ENCODE assay signal across 29 cellular contexts in genomic region chr13:46079770-46080169, GRCh38. TPM values are rescaled to one million over a fixed set of nuclear protein-coding genes. Genes with fewer than 3 reads are reported as not detected.
"Had no signal": no experiment of that assay in that cellular context is flagged by ENCODE, and none has a peak within 500 bp of the region (broad histone marks: within the 10 kb centered on the region; RNA-seq: fewer than 3 reads in every experiment).

No MANE protein-coding gene starts in this region.

- H3K4me1 Mint-ChIP-seq: brain; stimulated activated naive B cell treated with anti-CD40 and anti-IgM and Interleukin-4, amounts not matched to agents 10 μg/mL and 1 μg/mL and 100 μg/mL, for 72 hours had no signal

- H3K4me1 ChIP-seq: colonic mucosa, foreskin keratinocyte, parathyroid adenoma, spleen, transverse colon, uterus had no signal

- H3K27me3 ChIP-seq: colonic mucosa, neutrophil, spleen, transverse colon, uterus had no signal

- H3K9ac ChIP-seq: parathyroid adenoma had no signal

- H3K27ac ChIP-seq: colonic mucosa, foreskin keratinocyte, neutrophil, parathyroid adenoma, spleen, transverse colon, uterus had no signal

- H3K79me2 ChIP-seq: parathyroid adenoma had no signal

- H3K27me3 Mint-ChIP-seq: activated CD4-positive, alpha-beta T cell treated with anti-CD3 and anti-CD28 coated beads for 36 hours had no signal

- H3K36me3 ChIP-seq: colonic mucosa, neutrophil, spleen, transverse colon, uterus had no signal

- H3K4me3 ChIP-seq: colonic mucosa, lung, spleen, transverse colon, uterus had no signal

- H3K9me3 Mint-ChIP-seq: activated CD4-positive, alpha-beta memory T cell treated with anti-CD3 and anti-CD28 coated beads for 36 hours; activated naive CD4-positive, alpha-beta T cell treated with anti-CD3 and anti-CD28 coated beads, Interleukin-2, amount 10 ng/mL, durations not matched to agents 7 days and 5 days; activated naive CD8-positive, alpha-beta T cell treated with anti-CD3 and anti-CD28 coated beads, Interleukin-2, amount 50 U/mL, for 24 hours; activated T-cell treated with anti-CD3 and anti-CD28 coated beads, Interleukin-2, amount 50 U/mL, for 4 hours; natural killer cell treated with Interleukin-12 subunit alpha and Interleukin-12 subunit beta and Interleukin-15 and Interleukin-18, amount 100 ng/mL, for 72 hours; T-helper 2 cell treated with Interferon-gamma antibody and Interleukin-4, amounts not matched to agents 5 μg/mL and 100 μg/mL, for 36 hours had no signal

- ATAC-seq: activated CD4-positive, alpha-beta T cell treated with anti-CD3 and anti-CD28 coated beads for 36 hours; activated naive CD8-positive, alpha-beta T cell treated with anti-CD3 and anti-CD28 coated beads, Interleukin-2, amount 50 U/mL, for 24 hours; foreskin keratinocyte; stimulated activated naive B cell treated with anti-CD40 and anti-IgM and Interleukin-4, amounts not matched to agents 10 μg/mL and 1 μg/mL and 100 μg/mL, for 72 hours had no signal

- H2AFZ ChIP-seq: parathyroid adenoma had no signal

- FAIRE-seq: TTC549 had no signal

- DNase-seq: activated CD4-positive, alpha-beta memory T cell treated with anti-CD3 and anti-CD28 coated beads for 36 hours; activated CD4-positive, alpha-beta T cell treated with anti-CD3 and anti-CD28 coated beads for 36 hours; activated CD8-positive, alpha-beta memory T cell treated with anti-CD3 and anti-CD28 coated beads, Interleukin-2, amount 50 U/mL, for 4 hours; activated effector memory CD4-positive, alpha-beta T cell treated with Interleukin-2 at 50 U/mL for 16 hours; activated naive CD4-positive, alpha-beta T cell treated with anti-CD3 and anti-CD28 coated beads, Interleukin-2, amount 10 ng/mL, durations not matched to agents 7 days and 5 days; activated naive CD8-positive, alpha-beta T cell treated with anti-CD3 and anti-CD28 coated beads, Interleukin-2, amount 50 U/mL, for 24 hours; activated T-cell treated with anti-CD3 and anti-CD28 coated beads, Interleukin-2, amount 50 U/mL, for 4 hours; anterior cingulate cortex; central memory CD4-positive, alpha-beta T cell; colonic mucosa; foreskin keratinocyte; glutamatergic neuron; hippocampal formation; islet precursor cell; spleen; stimulated activated CD4-positive, alpha-beta T cell treated with anti-CD3 and anti-CD28 coated beads, Interleukin-4, amount 100 ng/mL, for 4 hours; stimulated activated naive B cell treated with anti-CD40 and anti-IgM and Interleukin-4, amounts not matched to agents 10 μg/mL and 1 μg/mL and 100 μg/mL, for 72 hours; substantia nigra; transverse colon; uterus had no signal

- H3K27ac Mint-ChIP-seq: activated CD4-positive, alpha-beta memory T cell treated with anti-CD3 and anti-CD28 coated beads for 36 hours; activated CD4-positive, alpha-beta T cell treated with anti-CD3 and anti-CD28 coated beads for 36 hours; activated naive CD4-positive, alpha-beta T cell treated with anti-CD3 and anti-CD28 coated beads, Interleukin-2, amount 10 ng/mL, durations not matched to agents 7 days and 5 days; activated naive CD8-positive, alpha-beta T cell treated with anti-CD3 and anti-CD28 coated beads, Interleukin-2, amount 50 U/mL, for 24 hours; brain; stimulated activated naive B cell treated with anti-CD40 and anti-IgM and Interleukin-4, amounts not matched to agents 10 μg/mL and 1 μg/mL and 100 μg/mL, for 72 hours; T-helper 2 cell treated with Interferon-gamma antibody and Interleukin-4, amounts not matched to agents 5 μg/mL and 100 μg/mL, for 36 hours had no signal

- H3K4me3 Mint-ChIP-seq: activated CD4-positive, alpha-beta memory T cell treated with anti-CD3 and anti-CD28 coated beads for 36 hours; activated CD4-positive, alpha-beta T cell treated with anti-CD3 and anti-CD28 coated beads for 36 hours; activated naive CD4-positive, alpha-beta T cell treated with anti-CD3 and anti-CD28 coated beads, Interleukin-2, amount 10 ng/mL, durations not matched to agents 7 days and 5 days; activated naive CD8-positive, alpha-beta T cell treated with anti-CD3 and anti-CD28 coated beads, Interleukin-2, amount 50 U/mL, for 24 hours; activated T-cell treated with anti-CD3 and anti-CD28 coated beads, Interleukin-2, amount 50 U/mL, for 4 hours; brain; natural killer cell treated with Interleukin-12 subunit alpha and Interleukin-12 subunit beta and Interleukin-15 and Interleukin-18, amount 100 ng/mL, for 72 hours; stimulated activated naive B cell treated with anti-CD40 and anti-IgM and Interleukin-4, amounts not matched to agents 10 μg/mL and 1 μg/mL and 100 μg/mL, for 72 hours; T-helper 2 cell treated with Interferon-gamma antibody and Interleukin-4, amounts not matched to agents 5 μg/mL and 100 μg/mL, for 36 hours had no signal

- H3K9me3 ChIP-seq: colonic mucosa, neutrophil, spleen, transverse colon, uterus had no signal

RNA-seq across cellular contexts. Expression of gene CPB2, which starts 25.1 kb away (rescaled TPM):
- total RNA-seq: activated CD4-positive, alpha-beta memory T cell treated with anti-CD3 and anti-CD28 coated beads for 36 hours; activated CD4-positive, alpha-beta T cell treated with anti-CD3 and anti-CD28 coated beads for 36 hours; epithelial cell of proximal tubule; fibroblast of lung; foreskin keratinocyte; natural killer cell treated with Interleukin-12 subunit alpha and Interleukin-12 subunit beta and Interleukin-15 and Interleukin-18, amount 100 ng/mL, for 72 hours; spleen; transverse colon had no signal
- polyA plus RNA-seq: fibroblast of lung, foreskin keratinocyte, spleen had no signal
